Comparison of ENCODE assay signal across 17 cellular contexts in the genomic region with DNA sequence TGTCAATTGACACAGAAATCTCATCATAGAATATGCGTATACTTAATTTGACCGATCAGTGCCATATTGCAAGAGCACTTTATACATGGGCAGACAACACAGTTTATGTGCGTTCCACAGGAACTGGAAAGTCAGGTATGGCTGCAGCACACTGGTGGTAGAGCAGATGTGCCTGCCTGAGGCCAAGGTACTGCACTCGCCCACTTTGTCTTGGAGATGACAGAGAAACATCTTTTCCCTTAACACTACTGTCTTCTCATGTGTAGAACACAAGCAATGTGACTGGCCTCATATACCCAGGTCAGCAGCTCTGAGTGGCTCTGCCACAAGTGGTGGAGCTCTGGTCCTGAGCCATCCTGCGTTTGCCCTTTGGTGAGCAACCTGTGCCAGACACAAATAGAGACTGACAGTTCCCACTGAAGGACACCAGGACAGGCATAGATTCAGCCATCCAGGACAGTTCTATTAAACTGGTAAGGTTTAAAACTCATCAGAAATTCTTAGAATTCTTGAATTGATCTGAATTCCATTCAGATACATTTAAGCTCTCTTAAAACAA. TPM values are rescaled to one million over a fixed set of nuclear protein-coding genes. Genes with fewer than 3 reads are reported as not detected.
A peak's percentile ranks its signal among the peaks of the same experiment; 100 is the strongest.
DNase-seq lines count a peak whose midpoint lies in the region; ATAC-seq, FAIRE-seq and TF ChIP-seq lines count a peak whose summit lies in the region.
"Had no signal": no experiment of that assay in that cellular context is flagged by ENCODE, and none has a peak within 500 bp of the region (broad histone marks: within the 10 kb centered on the region; RNA-seq: fewer than 3 reads in every experiment).

No MANE protein-coding gene starts in this region.

- CTCF ChIA-PET in IMR-90 (lab: Yijun Ruan, JAX), result interaction anchor here (0.6 to 1.1 kb wide), 3 partner anchors 17 to 379 kb away, joined by 3 to 4 read pairs (median 3); partner anchors contain the start of gene PPP2CA

- peaks cover 0 to 23% of the 10 kb centered on the region in 2 experiments; a peak in 2 of 4 replicates for H3K79me1 ChIP-seq in IMR-90 (ENCODE audit: low read depth in 1 of 2, low read length in 2 of 2)

- peaks cover 25% of the 10 kb centered on the region for H3K9me1 ChIP-seq in IMR-90 (ENCODE audit: insufficient read depth, low read length)
- no peaks in the 10 kb centered on the region for H3K9me1 ChIP-seq in keratinocyte (ENCODE audit: control insufficient read depth, extremely low read depth, insufficient read depth, low read length)

- no peak overlapping the region for H3K56ac ChIP-seq in IMR-90 (ENCODE audit: extremely low read depth, insufficient read depth, low read length)

- H4K8ac ChIP-seq in IMR-90 (ENCODE audit: low read depth in 2 of 2, low read length in 2 of 2), result peak overlapping the region; percentile 33 to 79; a peak in 3 of 4 replicates

- peak overlapping the region; percentile 71 for H3K18ac ChIP-seq in IMR-90 (ENCODE audit: low read depth, low read length)

- dilution Hi-C loops in IMR-90 (cut with HindIII; ENCODE audit: low sequenced_read_pairs, unreplicated experiment) (no loop called here), keratinocyte (cut with MboI; ENCODE audit: extremely low pct_ligation_motif_present, low sequenced_read_pairs) (no loop called here)

- no TSS peak for BruUV-seq in IMR-90 (replicated peaks; lab: Mats Ljungman, UMichigan)

- H2AFZ ChIP-seq in IMR-90 (replicated peaks; ENCODE audit: low read length, poor library complexity) (peak overlapping the region; percentile 44), keratinocyte (ENCODE audit: control insufficient read depth, low read length) (peak overlapping the region; percentile 1)

- POLR2A ChIA-PET in IMR-90 (lab: Charles Lee; ENCODE audit: unreplicated experiment), result no interaction called here

- ATAC-seq in IMR-90 (ENCODE audit: low read depth), result no peak
- ATAC-seq in GM21576 (IDR thresholded peaks at IDR 0.05; ENCODE audit: unreplicated experiment), result no peak
- ATAC-seq in HG03565 (IDR thresholded peaks at IDR 0.05; ENCODE audit: unreplicated experiment), result no peak
- ATAC-seq: lower lobe of right lung had no signal

- no peak for TF ChIP-seq POLR2A in IMR-90 (IDR thresholded peaks at IDR 0.05; ENCODE audit: low read depth, low read length)
- no peak for TF ChIP-seq POLR2A in suprapubic skin (IDR thresholded peaks at IDR 0.05)

- intact Hi-C loops in IMR-90 (cut with micrococcal nuclease), result no loop called here

- peak; percentile 61 for FAIRE-seq in keratinocyte (lab: Jason Lieb, UNC)

- no peak for TF ChIP-seq EP300 in suprapubic skin (IDR thresholded peaks at IDR 0.05)

- peak overlapping the region; percentile 2 for H4K5ac ChIP-seq in IMR-90 (ENCODE audit: low read depth, low read length)

- H3K27me3 ChIP-seq in IMR-90 (ENCODE audit: control insufficient read depth, insufficient read depth, low read length) (no peaks in the 10 kb centered on the region), keratinocyte (ENCODE audit: control insufficient read depth, extremely low read depth, insufficient read depth, low read length) (no peaks in the 10 kb centered on the region), suprapubic skin (no peaks in the 10 kb centered on the region)

- peak overlapping the region; percentile 35 for H3K14ac ChIP-seq in IMR-90 (replicated peaks; ENCODE audit: low read depth, low read length)

- no peak overlapping the region for H3K9ac ChIP-seq in IMR-90 (ENCODE audit: low read depth, low read length)
- H3K9ac ChIP-seq in keratinocyte (ENCODE audit: control insufficient read depth, extremely low read depth, insufficient read depth, low read length), result peak overlapping the region; percentile 39

- H4K91ac ChIP-seq in IMR-90 (ENCODE audit: insufficient read depth, low read depth, low read length), result peak overlapping the region; percentile 80

- H3K9me3 ChIP-seq in IMR-90 (ENCODE audit: control insufficient read depth, insufficient read depth, low read length) (no peaks in the 10 kb centered on the region), keratinocyte (ENCODE audit: control insufficient read depth, low read depth, low read length) (no peaks in the 10 kb centered on the region), suprapubic skin (no peaks in the 10 kb centered on the region)
- H3K9me3 ChIP-seq: lower lobe of right lung had no signal

- no peaks in the 10 kb centered on the region for H3K79me2 ChIP-seq in keratinocyte (ENCODE audit: control insufficient read depth, insufficient read depth, low read length)

- H4K20me1 ChIP-seq in IMR-90 (ENCODE audit: insufficient read depth, low read length), result peaks cover 4% of the 10 kb centered on the region; the same call in 1 of the 2 replicates
- H4K20me1 ChIP-seq in keratinocyte (ENCODE audit: control insufficient read depth, extremely low read depth, insufficient read depth, low read length), result no peaks in the 10 kb centered on the region

- no peak overlapping the region for H3K4me3 ChIP-seq in IMR-90 (ENCODE audit: insufficient read depth, low read depth, low read length)
- H3K4me3 ChIP-seq in keratinocyte (ENCODE audit: control insufficient read depth in 2 of 3, extremely low read depth in 1 of 3, insufficient read depth in 2 of 3, low read depth in 1 of 3, low read length in 3 of 3), result peak overlapping the region in 1 of 3 experiments; percentile 7
- no peak overlapping the region for H3K4me3 ChIP-seq in suprapubic skin
- H3K4me3 ChIP-seq: lower lobe of right lung had no signal

- in situ Hi-C loops in IMR-90 (cut with MboI; ENCODE audit: low sequenced_read_pairs), result no loop called here

- H2BK120ac ChIP-seq in IMR-90 (ENCODE audit: low read depth, low read length), result peak overlapping the region; percentile 88

- WGBS in IMR-90 (ENCODE audit: extremely low coverage in 2 of 2, insufficient read length in 1 of 2), 2 experiments, result 100% methylated on average over 2 of the region's 5 CpGs; no CpG with 5 or more reads in 1 of the 2 experiments
- 79% methylated on average over 4 of the region's 5 CpGs for WGBS in suprapubic skin

- H3K27ac ChIP-seq in IMR-90 (ENCODE audit: insufficient read depth, low read length), result peak overlapping the region; percentile 7
- peak overlapping the region; percentile 78 for H3K27ac ChIP-seq in keratinocyte (ENCODE audit: control insufficient read depth, insufficient read depth, low read length)
- H3K27ac ChIP-seq in suprapubic skin, result peak overlapping the region; percentile 64
- H3K27ac ChIP-seq: C4-2B, lower lobe of right lung had no signal

- TF ChIP-seq RAD21 in IMR-90 (IDR thresholded peaks at IDR 0.05; ENCODE audit: low read length), result no peak

- H2AK9ac ChIP-seq in IMR-90 (replicated peaks; ENCODE audit: low read depth, low read length, poor library complexity), result no peak overlapping the region

- peak overlapping the region; percentile 81 for H2BK5ac ChIP-seq in IMR-90 (ENCODE audit: low read depth, low read length, poor library complexity, severe bottlenecking)

- peak overlapping the region; percentile 71 for H2BK15ac ChIP-seq in IMR-90 (ENCODE audit: low read depth, low read length)

- peaks cover 18% of the 10 kb centered on the region for H3K4me1 ChIP-seq in IMR-90 (ENCODE audit: control insufficient read depth, insufficient read depth, low read length)
- H3K4me1 ChIP-seq in keratinocyte (ENCODE audit: control insufficient read depth, extremely low read depth, insufficient read depth, low read length), result peaks cover 37% of the 10 kb centered on the region
- peaks cover 17% of the 10 kb centered on the region for H3K4me1 ChIP-seq in suprapubic skin
- H3K4me1 ChIP-seq: lower lobe of right lung had no signal

- DNase-seq in IMR-90 (no peak), cerebellar cortex (ENCODE audit: low spot score) (peak; percentile 64), keratinocyte (ENCODE audit: low read depth, low spot score) (no peak), suprapubic skin (ENCODE audit: low spot score in 2 of 2) (no peak), NCI-H69 (lab: John Stamatoyannopoulos, UW) (no peak), GM20000 (ENCODE audit: low spot score) (no peak)
- DNase-seq: activated CD8-positive, alpha-beta memory T cell treated with anti-CD3 and anti-CD28 coated beads, Interleukin-2, amount 50 U/mL, for 48 hours; activated naive CD4-positive, alpha-beta T cell treated with anti-CD3 and anti-CD28 coated beads, Interleukin-2, amount 10 ng/mL, durations not matched to agents 7 days and 5 days; DMS53; lower lobe of right lung; NCI-H2081; NCI-H82; retina; stimulated activated CD4-positive, alpha-beta T cell treated with anti-CD3 and anti-CD28 coated beads, Interleukin-4, amount 100 ng/mL, for 24 hours had no signal

- peak overlapping the region; percentile 90 for H2BK20ac ChIP-seq in IMR-90 (ENCODE audit: low read depth, low read length)

- no peak for TF ChIP-seq CTCF in IMR-90 (conservative IDR thresholded peaks at IDR 0.05; ENCODE audit: low read depth, low read length)
- no peak for TF ChIP-seq CTCF in keratinocyte (optimal IDR thresholded peaks at IDR 0.05 in 1 of 3, IDR thresholded peaks at IDR 0.05 in 1 of 3, conservative IDR thresholded peaks at IDR 0.05 in 1 of 3; ENCODE audit: extremely low read depth in 1 of 3, insufficient read depth in 2 of 3, low read length in 3 of 3)
- no peak for TF ChIP-seq CTCF in suprapubic skin (IDR thresholded peaks at IDR 0.05)
- TF ChIP-seq CTCF in GM20000 (IDR thresholded peaks at IDR 0.05; ENCODE audit: extremely low read depth, missing control alignments), result no peak

- H3K4me2 ChIP-seq in IMR-90 (ENCODE audit: low read depth, low read length) (no peak overlapping the region), keratinocyte (ENCODE audit: control insufficient read depth, extremely low read depth, insufficient read depth, low read depth, low read length) (peak overlapping the region; percentile 45)

- peak overlapping the region; percentile 95 for H3K4ac ChIP-seq in IMR-90 (ENCODE audit: low read depth, low read length)

- H2AK5ac ChIP-seq in IMR-90 (ENCODE audit: low read depth, low read length), result peak overlapping the region; percentile 98

- H3K23ac ChIP-seq in IMR-90 (ENCODE audit: low read depth, low read length), result peak overlapping the region; percentile 21

- H3K36me3 ChIP-seq in IMR-90 (ENCODE audit: control insufficient read depth, insufficient read depth, low read length), result no peaks in the 10 kb centered on the region
- no peaks in the 10 kb centered on the region for H3K36me3 ChIP-seq in keratinocyte (ENCODE audit: control insufficient read depth in 2 of 2, extremely low read depth in 1 of 2, insufficient read depth in 2 of 2, low read length in 2 of 2)
- H3K36me3 ChIP-seq in suprapubic skin, result no peaks in the 10 kb centered on the region
- H3K36me3 ChIP-seq: lower lobe of right lung had no signal

RNA-seq across cellular contexts. Expression of gene PPP2CA, which starts 21.0 kb away (rescaled TPM):
- total RNA-seq in IMR-90 (2012; rRNA removed) (70.6 and 191 TPM in 2 replicates), suprapubic skin (100 to 1,000 TPM; 110 to 271 (median 191) TPM)
- polyA plus RNA-seq in IMR-90 (2012; rRNA removed) (53.9 and 73.6 TPM in 2 replicates), keratinocyte (126 to 255 TPM (median 161 TPM) in 3 replicates)
- polyA plus RNA-seq in IMR-90 (2012; cell fraction: cytosol; rRNA removed), result 132 and 188 TPM in 2 replicates
- 79.4 and 83.1 TPM in 2 replicates for polyA plus RNA-seq in IMR-90 (2012; cell fraction: nucleus; rRNA removed; ENCODE audit: low replicate concordance)
- 178 TPM for polyA plus RNA-seq in keratinocyte (2011; ENCODE audit: low read depth)
- 102 and 190 TPM in 2 replicates for polyA plus RNA-seq in keratinocyte (2011; cell fraction: cytosol; rRNA removed)
- polyA plus RNA-seq in keratinocyte (2011; cell fraction: nucleus; rRNA removed), result 74.4 and 111 TPM in 2 replicates
- 183 and 243 TPM in 2 replicates for polyA plus RNA-seq in keratinocyte (2012; ENCODE audit: low replicate concordance)
- 27.8 to 235 TPM (median 78.0 TPM) in 3 replicates for polyA minus RNA-seq in keratinocyte
- polyA minus RNA-seq in keratinocyte (2011; cell fraction: cytosol; rRNA and poly(A)+ RNA removed), result 126 TPM
- 21.2 and 49.3 TPM in 2 replicates for polyA minus RNA-seq in keratinocyte (2011; cell fraction: nucleus; rRNA and poly(A)+ RNA removed)

Comparison
In these comparisons a context has a peak if more than half of its experiments do, and no peak if none do; other contexts are left out.
1. H3K27ac ChIP-seq: peak in every context shown above with its lines; median percentile 78 in keratinocyte; 64 in suprapubic skin; 7 in IMR-90.